In the genomic region with DNA sequence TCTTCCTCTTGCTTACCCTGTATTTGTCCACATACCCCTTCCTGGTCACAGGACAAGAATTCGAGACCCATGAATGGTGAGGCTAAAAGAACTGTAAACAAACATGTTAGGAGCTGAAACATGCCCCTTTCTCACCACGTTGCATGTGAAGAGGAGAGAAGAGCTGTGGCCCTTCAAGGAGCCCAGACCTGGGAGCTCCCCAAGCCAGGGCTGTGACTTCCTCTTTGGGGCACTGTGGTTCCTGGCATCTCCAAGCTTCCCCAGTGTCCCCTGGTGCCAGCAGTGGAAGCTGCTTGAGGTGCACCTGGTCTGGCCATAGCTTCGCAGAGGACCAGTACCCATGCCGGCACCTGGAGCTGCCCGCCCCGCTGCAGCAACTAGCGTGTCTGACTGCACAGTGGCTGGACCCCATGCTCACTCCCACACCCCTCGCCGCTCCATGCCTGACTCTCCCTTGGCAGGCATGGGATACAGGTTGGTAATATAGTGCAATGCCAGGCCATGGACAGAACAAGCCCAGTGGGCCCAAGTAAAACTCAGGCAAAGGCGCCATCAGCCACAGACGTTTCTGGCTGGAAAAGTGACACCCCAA, we compare ENCODE assay signal across 18 cellular contexts. TPM values are rescaled to one million over a fixed set of nuclear protein-coding genes. Genes with fewer than 3 reads are reported as not detected.
DNase-seq lines count a peak whose midpoint lies in the region; ATAC-seq and TF ChIP-seq lines count a peak whose summit lies in the region.
"Had no signal": no experiment of that assay in that cellular context is flagged by ENCODE, and none has a peak within 500 bp of the region (broad histone marks: within the 10 kb centered on the region; RNA-seq: fewer than 3 reads in every experiment).

No MANE protein-coding gene starts in this region.

- H3K9ac ChIP-seq in endodermal cell (ENCODE audit: extremely low read depth, low read length, poor library complexity, severe bottlenecking): no peak overlapping the region

- peaks cover 6% of the 10 kb centered on the region for H3K9me3 ChIP-seq in endodermal cell (ENCODE audit: control insufficient read depth, low read length)
- no peaks in the 10 kb centered on the region for H3K9me3 ChIP-seq in upper lobe of right lung

- H3K27me3 Mint-ChIP-seq in GM23338 (ENCODE audit: insufficient read depth, low read depth, poor library complexity) (peaks cover 5% of the 10 kb centered on the region), endodermal cell (ENCODE audit: insufficient read depth) (no peaks in the 10 kb centered on the region)
- H3K27me3 Mint-ChIP-seq in activated T-helper 2 cell treated with anti-CD3 and anti-CD28 coated beads, Interferon-gamma antibody, Interleukin-2, Interleukin-4, amounts not matched to agents 10 μg/mL and 5 μg/mL and 100 μg/mL, durations not matched to agents 14 hours and 24 hours and 36 hours (ENCODE audit: low read depth): no peaks in the 10 kb centered on the region
- H3K27me3 Mint-ChIP-seq: B cell; CD8-positive, alpha-beta memory T cell had no signal

- ATAC-seq in GM23338 (no peak), upper lobe of right lung (peak; percentile 39), GM18520 (IDR thresholded peaks at IDR 0.05; ENCODE audit: unreplicated experiment) (no peak)
- ATAC-seq: GM12878 had no signal

- H3K9me3 Mint-ChIP-seq in GM23338 (no peaks in the 10 kb centered on the region), endodermal cell (peaks cover 1% of the 10 kb centered on the region)
- H3K9me3 Mint-ChIP-seq in activated T-helper 2 cell treated with anti-CD3 and anti-CD28 coated beads, Interferon-gamma antibody, Interleukin-2, Interleukin-4, amounts not matched to agents 10 μg/mL and 5 μg/mL and 100 μg/mL, durations not matched to agents 14 hours and 24 hours and 36 hours: peaks cover 14% of the 10 kb centered on the region
- H3K9me3 Mint-ChIP-seq: HFFc6 had no signal

- peak overlapping the region; percentile 90; the same call in 1 of the 2 replicates for H3K27ac ChIP-seq in GM23338 (ENCODE audit: low read depth)
- H3K27ac ChIP-seq in endodermal cell (ENCODE audit: low read depth, low read length): no peak overlapping the region
- H3K27ac ChIP-seq in upper lobe of right lung: no peak overlapping the region

- H3K36me3 Mint-ChIP-seq in GM23338 (ENCODE audit: low read depth): peaks cover 7% of the 10 kb centered on the region; the same call in 2 of the 3 replicates
- peaks cover 37% of the 10 kb centered on the region for H3K36me3 Mint-ChIP-seq in endodermal cell (ENCODE audit: low read depth)
- peaks cover 35% of the 10 kb centered on the region for H3K36me3 Mint-ChIP-seq in activated T-helper 2 cell treated with anti-CD3 and anti-CD28 coated beads, Interferon-gamma antibody, Interleukin-2, Interleukin-4, amounts not matched to agents 10 μg/mL and 5 μg/mL and 100 μg/mL, durations not matched to agents 14 hours and 24 hours and 36 hours (ENCODE audit: low read depth)

- H3K79me2 ChIP-seq in GM23338 (replicated peaks; ENCODE audit: insufficient read depth): no peaks in the 10 kb centered on the region; the same call in 1 of the 2 replicates

- peaks cover 6% of the 10 kb centered on the region; the same call in 1 of the 2 replicates for H3F3A ChIP-seq in GM23338 (replicated peaks; ENCODE audit: low read depth)

- no peaks in the 10 kb centered on the region for H4K20me1 ChIP-seq in GM23338 (replicated peaks; ENCODE audit: insufficient read depth)

- intact Hi-C loops in upper lobe of right lung (cut with DNase I): no loop called here
- intact Hi-C loops in activated T-helper 2 cell treated with anti-CD3 and anti-CD28 coated beads, Interferon-gamma antibody, Interleukin-2, Interleukin-4, amounts not matched to agents 10 μg/mL and 5 μg/mL and 100 μg/mL, durations not matched to agents 14 hours and 24 hours and 36 hours (cut with micrococcal nuclease): no loop called here

- H3K27me3 ChIP-seq in GM23338 (ENCODE audit: insufficient read depth) (no peaks in the 10 kb centered on the region), endodermal cell (ENCODE audit: control insufficient read depth, insufficient read depth, low read length, poor library complexity, severe bottlenecking) (no peaks in the 10 kb centered on the region), upper lobe of right lung (no peaks in the 10 kb centered on the region)

- DNase-seq in GM23338 (ENCODE audit: low spot score): no peak
- peak; percentile 64 for DNase-seq in MV-4-11 (lab: John Stamatoyannopoulos, UW)
- peak; percentile 35 for DNase-seq in endodermal cell
- DNase-seq in upper lobe of right lung: no peak
- no peak for DNase-seq in NAMALWA (ENCODE audit: low spot score)
- DNase-seq in activated T-helper 2 cell treated with anti-CD3 and anti-CD28 coated beads, Interferon-gamma antibody, Interleukin-2, Interleukin-4, amounts not matched to agents 10 μg/mL and 5 μg/mL and 100 μg/mL, durations not matched to agents 14 hours and 24 hours and 36 hours (ENCODE audit: low spot score): no peak
- DNase-seq: CD8-positive, alpha-beta memory T cell; GDM1; HFFc6; IMR-90; NCI-H1092 treated with DMSO at 0.1 percent for 48 hours; NCI-H1694; NCI-H2107; NCI-H2227 treated with DMSO at 0.1 percent for 48 hours; NCI-H524 had no signal

- 94 to 97% methylated on average over 10 to 11 of the region's 11 CpGs for WGBS in endodermal cell (ENCODE audit: insufficient coverage in 1 of 2, insufficient read length in 1 of 2), 2 experiments

- peaks cover 7% of the 10 kb centered on the region; the same call in 1 of the 2 replicates for H3K4me1 ChIP-seq in GM23338 (ENCODE audit: insufficient read depth)
- H3K4me1 ChIP-seq in endodermal cell (ENCODE audit: control insufficient read depth, insufficient read depth, low read length): no peaks in the 10 kb centered on the region
- peaks cover 3% of the 10 kb centered on the region for H3K4me1 ChIP-seq in upper lobe of right lung

- peaks cover 12% of the 10 kb centered on the region for H3K4me1 Mint-ChIP-seq in GM23338
- H3K4me1 Mint-ChIP-seq in endodermal cell: no peaks in the 10 kb centered on the region
- H3K4me1 Mint-ChIP-seq in activated T-helper 2 cell treated with anti-CD3 and anti-CD28 coated beads, Interferon-gamma antibody, Interleukin-2, Interleukin-4, amounts not matched to agents 10 μg/mL and 5 μg/mL and 100 μg/mL, durations not matched to agents 14 hours and 24 hours and 36 hours (ENCODE audit: low read depth): peaks cover 9% of the 10 kb centered on the region

- H3K4me3 ChIP-seq in GM23338: no peak overlapping the region
- no peak overlapping the region for H3K4me3 ChIP-seq in endodermal cell (ENCODE audit: low read length)
- no peak overlapping the region for H3K4me3 ChIP-seq in upper lobe of right lung
- H3K4me3 ChIP-seq: GM12878 had no signal

- H3K36me3 ChIP-seq in GM23338 (ENCODE audit: insufficient read depth) (no peaks in the 10 kb centered on the region), endodermal cell (ENCODE audit: control insufficient read depth, insufficient read depth, low read length) (peaks cover 38% of the 10 kb centered on the region), upper lobe of right lung (no peaks in the 10 kb centered on the region)

- no peaks in the 10 kb centered on the region for H3K9me2 ChIP-seq in GM23338 (ENCODE audit: insufficient read depth)

- H3K4me2 ChIP-seq in GM23338: peak overlapping the region; percentile 92

- H2AFZ ChIP-seq in GM23338: no peak overlapping the region

- TF ChIP-seq CTCF in GM23338 (conservative IDR thresholded peaks at IDR 0.05; ENCODE audit: low read depth in 2 of 2) (no peak), endodermal cell (conservative IDR thresholded peaks at IDR 0.05) (no peak), upper lobe of right lung (IDR thresholded peaks at IDR 0.05) (no peak)

- H3K27ac Mint-ChIP-seq in GM23338 (peak overlapping the region; percentile 69), endodermal cell (no peak overlapping the region)
- no peak overlapping the region for H3K27ac Mint-ChIP-seq in activated T-helper 2 cell treated with anti-CD3 and anti-CD28 coated beads, Interferon-gamma antibody, Interleukin-2, Interleukin-4, amounts not matched to agents 10 μg/mL and 5 μg/mL and 100 μg/mL, durations not matched to agents 14 hours and 24 hours and 36 hours
- H3K27ac Mint-ChIP-seq: B cell, HFFc6 had no signal

- H3K4me3 Mint-ChIP-seq in GM23338 (peak overlapping the region; percentile 55; the same call in 2 of the 3 replicates), endodermal cell (no peak overlapping the region)
- no peak overlapping the region for H3K4me3 Mint-ChIP-seq in activated T-helper 2 cell treated with anti-CD3 and anti-CD28 coated beads, Interferon-gamma antibody, Interleukin-2, Interleukin-4, amounts not matched to agents 10 μg/mL and 5 μg/mL and 100 μg/mL, durations not matched to agents 14 hours and 24 hours and 36 hours (ENCODE audit: low read depth)
- H3K4me3 Mint-ChIP-seq: B cell; CD8-positive, alpha-beta memory T cell; HFFc6 had no signal

RNA-seq across cellular contexts. Expression of a gene that starts 9.9 kb away (rescaled TPM):
- 165 and 187 TPM in 2 replicates for total RNA-seq in GM23338 (2014; rRNA removed; shearing (Covaris generic))
- 277 and 288 TPM in 2 replicates for polyA plus RNA-seq in GM23338 (2016; fragmentation: Nextera tagmentation; extraction: Ambion mirVana)
- 100 to 1,000 TPM; 101 to 113 TPM for total RNA-seq in endodermal cell
- 159 TPM for polyA plus RNA-seq in endodermal cell (2013, experiment 1 of 2)
- 141 TPM for polyA plus RNA-seq in endodermal cell (2013, experiment 2 of 2)
- 76.0 TPM for total RNA-seq in upper lobe of right lung
- 124 and 125 TPM in 2 replicates for total RNA-seq in activated T-helper 2 cell treated with anti-CD3 and anti-CD28 coated beads, Interferon-gamma antibody, Interleukin-2, Interleukin-4, amounts not matched to agents 10 μg/mL and 5 μg/mL and 100 μg/mL, durations not matched to agents 14 hours and 24 hours and 36 hours

RNA-seq across cellular contexts. Expression of a gene that starts 10.2 kb away (rescaled TPM):
- total RNA-seq in GM23338 (2014; rRNA removed; shearing (Covaris generic)): 40.8 and 50.7 TPM in 2 replicates
- 24.6 and 30.0 TPM in 2 replicates for polyA plus RNA-seq in GM23338 (2016; fragmentation: Nextera tagmentation; extraction: Ambion mirVana)
- 10 to 100 TPM; 54.4 to 72.2 TPM for total RNA-seq in endodermal cell
- 85.9 TPM for polyA plus RNA-seq in endodermal cell (2013, experiment 1 of 2)
- polyA plus RNA-seq in endodermal cell (2013, experiment 2 of 2): 84.4 TPM
- 44.9 TPM for total RNA-seq in upper lobe of right lung
- 37.6 and 38.7 TPM in 2 replicates for total RNA-seq in activated T-helper 2 cell treated with anti-CD3 and anti-CD28 coated beads, Interferon-gamma antibody, Interleukin-2, Interleukin-4, amounts not matched to agents 10 μg/mL and 5 μg/mL and 100 μg/mL, durations not matched to agents 14 hours and 24 hours and 36 hours

RNA-seq across cellular contexts. Expression of a gene that starts 30.0 kb away (rescaled TPM):
- total RNA-seq in GM23338 (2014; rRNA removed; shearing (Covaris generic)): 138 and 169 TPM in 2 replicates
- 177 and 205 TPM in 2 replicates for polyA plus RNA-seq in GM23338 (2016; fragmentation: Nextera tagmentation; extraction: Ambion mirVana)
- total RNA-seq in endodermal cell: 100 to 1,000 TPM; 101 to 107 TPM
- 119 TPM for polyA plus RNA-seq in endodermal cell (2013, experiment 1 of 2)
- 105 TPM for polyA plus RNA-seq in endodermal cell (2013, experiment 2 of 2)
- total RNA-seq in upper lobe of right lung: 50.6 TPM
- 226 and 235 TPM in 2 replicates for total RNA-seq in activated T-helper 2 cell treated with anti-CD3 and anti-CD28 coated beads, Interferon-gamma antibody, Interleukin-2, Interleukin-4, amounts not matched to agents 10 μg/mL and 5 μg/mL and 100 μg/mL, durations not matched to agents 14 hours and 24 hours and 36 hours

RNA-seq across cellular contexts. Expression of a gene that starts 30.1 kb away (rescaled TPM):
- 72.5 and 80.7 TPM in 2 replicates for total RNA-seq in GM23338 (2014; rRNA removed; shearing (Covaris generic))
- 40.8 and 57.5 TPM in 2 replicates for polyA plus RNA-seq in GM23338 (2016; fragmentation: Nextera tagmentation; extraction: Ambion mirVana)
- total RNA-seq in endodermal cell: 10 to 100 TPM; 73.4 to 78.5 TPM
- polyA plus RNA-seq in endodermal cell (2013, experiment 1 of 2): 72.1 TPM
- 69.4 TPM for polyA plus RNA-seq in endodermal cell (2013, experiment 2 of 2)
- total RNA-seq in upper lobe of right lung: 67.1 TPM
- total RNA-seq in activated T-helper 2 cell treated with anti-CD3 and anti-CD28 coated beads, Interferon-gamma antibody, Interleukin-2, Interleukin-4, amounts not matched to agents 10 μg/mL and 5 μg/mL and 100 μg/mL, durations not matched to agents 14 hours and 24 hours and 36 hours: 60.4 and 66.3 TPM in 2 replicates

RNA-seq across cellular contexts. Expression of a gene that starts 54.9 kb away (rescaled TPM):
- total RNA-seq in GM23338 (2014; rRNA removed; shearing (Covaris generic)): 26.1 and 42.7 TPM in 2 replicates
- polyA plus RNA-seq in GM23338 (2016; fragmentation: Nextera tagmentation; extraction: Ambion mirVana): 8.6 and 9.0 TPM in 2 replicates
- total RNA-seq in endodermal cell (10 to 100 TPM; 44.2 to 49.5 TPM), upper lobe of right lung (27.2 TPM)
- polyA plus RNA-seq in endodermal cell (2013, experiment 1 of 2): 27.0 TPM
- polyA plus RNA-seq in endodermal cell (2013, experiment 2 of 2): 24.0 TPM
- 26.7 and 27.6 TPM in 2 replicates for total RNA-seq in activated T-helper 2 cell treated with anti-CD3 and anti-CD28 coated beads, Interferon-gamma antibody, Interleukin-2, Interleukin-4, amounts not matched to agents 10 μg/mL and 5 μg/mL and 100 μg/mL, durations not matched to agents 14 hours and 24 hours and 36 hours

Comparison
In these comparisons a context has a peak if more than half of its experiments do, and no peak if none do; other contexts are left out.
1. DNase-seq: peak in MV-4-11 (single experiment) and endodermal cell (single experiment); none in GM23338 (single experiment), upper lobe of right lung (single experiment), NAMALWA (single experiment) and activated T-helper 2 cell treated with anti-CD3 and anti-CD28 coated beads, Interferon-gamma antibody, Interleukin-2, Interleukin-4, amounts not matched to agents 10 μg/mL and 5 μg/mL and 100 μg/mL, durations not matched to agents 14 hours and 24 hours and 36 hours (single experiment).